Comparison of ENCODE assay signal across 1 cellular context in genomic region chr6:19465760-19466159, GRCh38.
TF ChIP-seq lines count a peak whose summit lies in the region.

No MANE protein-coding gene starts in this region.

TF ChIP-seq in HEK293, 187 proteins besides CTCF, POLR2A, EP300 and RAD21 (continued from another document and continues in another):
- TF ChIP-seq ZNF488 (tag by site-specific recombination; IDR thresholded peaks at IDR 0.05) (peak; percentile 68; the same call in 1 of the 2 replicates), ZNF18 (tag by site-specific recombination; IDR thresholded peaks at IDR 0.05) (no peak), ZNF404 (tag by site-specific recombination; IDR thresholded peaks at IDR 0.05) (no peak), ZNF350 (tag by site-specific recombination; IDR thresholded peaks at IDR 0.05) (no peak), PRDM6 (tag by site-specific recombination; IDR thresholded peaks at IDR 0.05) (peak; percentile 49; the same call in 1 of the 2 replicates), ZNF664 (tag by site-specific recombination; IDR thresholded peaks at IDR 0.05) (no peak), ZFP41 (tag by site-specific recombination; IDR thresholded peaks at IDR 0.05; ENCODE audit: borderline replicate concordance) (no peak), ZNF785 (tag by site-specific recombination; IDR thresholded peaks at IDR 0.05) (no peak), ZNF837 (tag by site-specific recombination; IDR thresholded peaks at IDR 0.05) (no peak), INSM2 (tag by site-specific recombination; IDR thresholded peaks at IDR 0.05) (peak; percentile 48; the same call in 1 of the 2 replicates), ZNF513 (tag by site-specific recombination; IDR thresholded peaks at IDR 0.05) (0 out of 2 replicates have a peak, but pooled peaks have one; percentile 7), ZNF37A (tag by site-specific recombination; IDR thresholded peaks at IDR 0.05) (no peak), KLF8 (tag by site-specific recombination; IDR thresholded peaks at IDR 0.05) (peak; percentile 65), ZSCAN16 (tag by site-specific recombination; IDR thresholded peaks at IDR 0.05) (no peak), ZNF843 (tag by site-specific recombination; IDR thresholded peaks at IDR 0.05) (0 out of 2 replicates have a peak, but pooled peaks have one; percentile 44), ZNF777 (tag by site-specific recombination; IDR thresholded peaks at IDR 0.05; ENCODE audit: borderline replicate concordance) (no peak), ZFHX2 (tag by site-specific recombination; conservative IDR thresholded peaks at IDR 0.05) (no peak), ZNF510 (tag by site-specific recombination; IDR thresholded peaks at IDR 0.05; ENCODE audit: insufficient replicate concordance) (peak; percentile 5), ZFP3 (tag by site-specific recombination; IDR thresholded peaks at IDR 0.05; ENCODE audit: low read depth) (no peak), ZNF473 (tag by site-specific recombination; IDR thresholded peaks at IDR 0.05) (no peak), WT1 (tag by site-specific recombination; IDR thresholded peaks at IDR 0.05) (peak; percentile 83), ZNF549 (tag by site-specific recombination; IDR thresholded peaks at IDR 0.05) (no peak), ZNF311 (tag by site-specific recombination; IDR thresholded peaks at IDR 0.05; ENCODE audit: borderline replicate concordance) (no peak), ZNF560 (tag by site-specific recombination; IDR thresholded peaks at IDR 0.05; ENCODE audit: borderline replicate concordance) (no peak), YY1 (tag by site-specific recombination; IDR thresholded peaks at IDR 0.05) (0 out of 2 replicates have a peak, but pooled peaks have one; percentile 11), BCL6B (tag by site-specific recombination; IDR thresholded peaks at IDR 0.05) (peak; percentile 63; the same call in 1 of the 2 replicates), PBX3 (CRISPR knock-in tag; IDR thresholded peaks at IDR 0.05) (no peak), ZNF324 (tag by site-specific recombination; IDR thresholded peaks at IDR 0.05) (no peak), BCL11A (tag by site-specific recombination; IDR thresholded peaks at IDR 0.05; ENCODE audit: low read depth) (no peak), SP3 (tag by site-specific recombination; IDR thresholded peaks at IDR 0.05) (no peak), ZNF157 (tag by site-specific recombination; IDR thresholded peaks at IDR 0.05) (no peak), ZNF555 (tag by site-specific recombination; conservative IDR thresholded peaks at IDR 0.05) (no peak), ZNF548 (tag by site-specific recombination; IDR thresholded peaks at IDR 0.05) (no peak), ZNF274 (IDR thresholded peaks at IDR 0.05; ENCODE audit: low read length) (no peak), ZNF274 (tag by site-specific recombination; IDR thresholded peaks at IDR 0.05; ENCODE audit: borderline replicate concordance) (no peak), KLF7 (tag by site-specific recombination; IDR thresholded peaks at IDR 0.05; ENCODE audit: borderline replicate concordance) (no peak), TCF7L2 (IDR thresholded peaks at IDR 0.05; ENCODE audit: borderline replicate concordance, low read depth, low read length) (peak; percentile 75; the same call in 1 of the 2 replicates), ZNF211 (tag by site-specific recombination; IDR thresholded peaks at IDR 0.05; ENCODE audit: low read depth) (no peak)
- TF ChIP-seq, protein P1, sequence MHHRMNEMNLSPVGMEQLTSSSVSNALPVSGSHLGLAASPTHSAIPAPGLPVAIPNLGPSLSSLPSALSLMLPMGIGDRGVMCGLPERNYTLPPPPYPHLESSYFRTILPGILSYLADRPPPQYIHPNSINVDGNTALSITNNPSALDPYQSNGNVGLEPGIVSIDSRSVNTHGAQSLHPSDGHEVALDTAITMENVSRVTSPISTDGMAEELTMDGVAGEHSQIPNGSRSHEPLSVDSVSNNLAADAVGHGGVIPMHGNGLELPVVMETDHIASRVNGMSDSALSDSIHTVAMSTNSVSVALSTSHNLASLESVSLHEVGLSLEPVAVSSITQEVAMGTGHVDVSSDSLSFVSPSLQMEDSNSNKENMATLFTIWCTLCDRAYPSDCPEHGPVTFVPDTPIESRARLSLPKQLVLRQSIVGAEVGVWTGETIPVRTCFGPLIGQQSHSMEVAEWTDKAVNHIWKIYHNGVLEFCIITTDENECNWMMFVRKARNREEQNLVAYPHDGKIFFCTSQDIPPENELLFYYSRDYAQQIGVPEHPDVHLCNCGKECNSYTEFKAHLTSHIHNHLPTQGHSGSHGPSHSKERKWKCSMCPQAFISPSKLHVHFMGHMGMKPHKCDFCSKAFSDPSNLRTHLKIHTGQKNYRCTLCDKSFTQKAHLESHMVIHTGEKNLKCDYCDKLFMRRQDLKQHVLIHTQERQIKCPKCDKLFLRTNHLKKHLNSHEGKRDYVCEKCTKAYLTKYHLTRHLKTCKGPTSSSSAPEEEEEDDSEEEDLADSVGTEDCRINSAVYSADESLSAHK (tag by site-specific recombination; IDR thresholded peaks at IDR 0.05): no peak
- TF ChIP-seq, protein P2, sequence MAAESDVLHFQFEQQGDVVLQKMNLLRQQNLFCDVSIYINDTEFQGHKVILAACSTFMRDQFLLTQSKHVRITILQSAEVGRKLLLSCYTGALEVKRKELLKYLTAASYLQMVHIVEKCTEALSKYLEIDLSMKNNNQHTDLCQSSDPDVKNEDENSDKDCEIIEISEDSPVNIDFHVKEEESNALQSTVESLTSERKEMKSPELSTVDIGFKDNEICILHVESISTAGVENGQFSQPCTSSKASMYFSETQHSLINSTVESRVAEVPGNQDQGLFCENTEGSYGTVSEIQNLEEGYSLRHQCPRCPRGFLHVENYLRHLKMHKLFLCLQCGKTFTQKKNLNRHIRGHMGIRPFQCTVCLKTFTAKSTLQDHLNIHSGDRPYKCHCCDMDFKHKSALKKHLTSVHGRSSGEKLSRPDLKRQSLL (tag by site-specific recombination; IDR thresholded peaks at IDR 0.05): no peak
- TF ChIP-seq, protein P3, sequence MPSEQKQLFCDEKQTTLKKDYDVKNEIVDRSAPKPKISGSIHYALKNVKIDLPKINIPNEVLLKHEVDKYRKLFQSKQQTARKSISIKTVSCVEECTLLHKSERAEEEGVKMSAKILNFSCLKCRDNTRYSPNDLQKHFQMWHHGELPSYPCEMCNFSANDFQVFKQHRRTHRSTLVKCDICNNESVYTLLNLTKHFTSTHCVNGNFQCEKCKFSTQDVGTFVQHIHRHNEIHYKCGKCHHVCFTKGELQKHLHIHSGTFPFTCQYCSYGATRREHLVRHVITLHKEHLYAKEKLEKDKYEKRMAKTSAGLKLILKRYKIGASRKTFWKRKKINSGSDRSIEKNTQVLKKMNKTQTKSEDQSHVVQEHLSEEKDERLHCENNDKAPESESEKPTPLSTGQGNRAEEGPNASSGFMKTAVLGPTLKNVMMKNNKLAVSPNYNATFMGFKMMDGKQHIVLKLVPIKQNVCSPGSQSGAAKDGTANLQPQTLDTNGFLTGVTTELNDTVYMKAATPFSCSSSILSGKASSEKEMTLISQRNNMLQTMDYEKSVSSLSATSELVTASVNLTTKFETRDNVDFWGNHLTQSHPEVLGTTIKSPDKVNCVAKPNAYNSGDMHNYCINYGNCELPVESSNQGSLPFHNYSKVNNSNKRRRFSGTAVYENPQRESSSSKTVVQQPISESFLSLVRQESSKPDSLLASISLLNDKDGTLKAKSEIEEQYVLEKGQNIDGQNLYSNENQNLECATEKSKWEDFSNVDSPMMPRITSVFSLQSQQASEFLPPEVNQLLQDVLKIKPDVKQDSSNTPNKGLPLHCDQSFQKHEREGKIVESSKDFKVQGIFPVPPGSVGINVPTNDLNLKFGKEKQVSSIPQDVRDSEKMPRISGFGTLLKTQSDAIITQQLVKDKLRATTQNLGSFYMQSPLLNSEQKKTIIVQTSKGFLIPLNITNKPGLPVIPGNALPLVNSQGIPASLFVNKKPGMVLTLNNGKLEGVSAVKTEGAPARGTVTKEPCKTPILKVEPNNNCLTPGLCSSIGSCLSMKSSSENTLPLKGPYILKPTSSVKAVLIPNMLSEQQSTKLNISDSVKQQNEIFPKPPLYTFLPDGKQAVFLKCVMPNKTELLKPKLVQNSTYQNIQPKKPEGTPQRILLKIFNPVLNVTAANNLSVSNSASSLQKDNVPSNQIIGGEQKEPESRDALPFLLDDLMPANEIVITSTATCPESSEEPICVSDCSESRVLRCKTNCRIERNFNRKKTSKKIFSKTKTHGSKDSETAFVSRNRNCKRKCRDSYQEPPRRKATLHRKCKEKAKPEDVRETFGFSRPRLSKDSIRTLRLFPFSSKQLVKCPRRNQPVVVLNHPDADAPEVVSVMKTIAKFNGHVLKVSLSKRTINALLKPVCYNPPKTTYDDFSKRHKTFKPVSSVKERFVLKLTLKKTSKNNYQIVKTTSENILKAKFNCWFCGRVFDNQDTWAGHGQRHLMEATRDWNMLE (tag by site-specific recombination; conservative IDR thresholded peaks at IDR 0.05; ENCODE audit: low read depth): peak; percentile 46
